Comparison of ENCODE assay signal across 20 cellular contexts in the genomic region with DNA sequence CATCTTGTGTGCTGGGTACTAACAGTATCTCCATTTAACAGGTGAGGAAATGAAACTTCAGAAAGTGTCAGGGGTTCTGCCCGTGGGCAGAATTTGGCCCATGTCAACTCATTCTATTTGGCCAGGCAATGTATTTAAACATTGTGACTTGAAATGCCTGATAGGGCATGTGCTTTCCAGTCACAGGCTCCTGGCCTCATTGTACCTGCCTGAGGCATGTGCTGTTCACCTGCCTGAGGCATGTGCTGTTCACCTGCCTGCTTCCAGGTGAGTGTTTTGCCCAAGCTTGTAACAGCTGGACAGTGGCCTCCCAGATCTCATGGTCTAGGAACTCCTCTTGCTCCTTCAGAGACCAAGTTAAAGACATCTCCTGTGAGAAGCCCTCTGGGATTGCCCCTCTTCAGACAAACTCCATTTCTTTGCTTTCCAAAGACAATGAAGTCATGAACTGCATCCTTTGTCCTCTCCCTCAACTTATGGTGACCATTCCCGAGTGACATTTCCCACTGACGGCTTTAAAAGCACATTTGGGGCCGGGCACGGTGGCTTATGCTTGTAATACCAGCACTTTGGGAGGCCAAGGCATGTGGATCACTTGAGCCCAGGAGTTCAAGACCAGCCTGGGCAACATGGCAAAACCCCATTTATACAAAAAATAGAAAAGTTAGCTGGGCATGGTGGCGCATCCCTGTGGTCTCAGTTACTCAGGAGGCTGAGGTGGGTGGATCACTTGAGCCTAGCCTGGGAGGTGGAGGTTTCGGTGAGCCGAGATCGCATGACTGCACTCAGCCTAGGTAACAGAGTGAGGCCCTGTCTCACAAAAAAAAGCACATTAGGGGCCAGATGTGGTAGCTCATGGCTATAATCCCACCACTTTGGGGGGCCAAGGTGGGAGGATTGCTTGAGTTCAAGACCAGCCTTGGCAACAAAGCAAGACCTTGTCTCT. TPM values are rescaled to one million over a fixed set of nuclear protein-coding genes. Genes with fewer than 3 reads are reported as not detected.
DNase-seq lines count a peak whose midpoint lies in the region; ATAC-seq and TF ChIP-seq lines count a peak whose summit lies in the region.
"Had no signal": no experiment of that assay in that cellular context is flagged by ENCODE, and none has a peak within 500 bp of the region (broad histone marks: within the 10 kb centered on the region; RNA-seq: fewer than 3 reads in every experiment).

No MANE protein-coding gene starts in this region.

- no peaks in the 10 kb centered on the region for H3K9me3 ChIP-seq in heart left ventricle
- H3K9me3 ChIP-seq: mucosa of descending colon, upper lobe of right lung had no signal

- no peaks in the 10 kb centered on the region for H3K9me3 Mint-ChIP-seq in activated CD4-positive, alpha-beta memory T cell treated with anti-CD3 and anti-CD28 coated beads for 36 hours

- no peak overlapping the region for H3K4me3 ChIP-seq in heart left ventricle
- H3K4me3 ChIP-seq: mucosa of descending colon, upper lobe of right lung had no signal

- intact Hi-C loops in Right ventricle myocardium inferior (cut with DNase I), result no loop called here
- intact Hi-C loops in heart left ventricle (cut with DNase I), result no loop called here
- intact Hi-C loops in activated CD4-positive, alpha-beta memory T cell treated with anti-CD3 and anti-CD28 coated beads for 36 hours (cut with micrococcal nuclease), result no loop called here

- POLR2A ChIA-PET in activated CD4-positive, alpha-beta memory T cell treated with anti-CD3 and anti-CD28 coated beads for 36 hours (lab: Charles Lee), result no interaction called here

- H3K27ac Mint-ChIP-seq in activated CD4-positive, alpha-beta memory T cell treated with anti-CD3 and anti-CD28 coated beads for 36 hours, result peak overlapping the region; percentile 5

- H3K27ac ChIP-seq in heart left ventricle (no peak overlapping the region), foreskin keratinocyte (peak overlapping the region; percentile 59), substantia nigra (ENCODE audit: low read depth, low read length, poor library complexity, severe bottlenecking) (no peak overlapping the region)
- H3K27ac ChIP-seq: KMS-11, upper lobe of right lung had no signal

- H3K4me1 Mint-ChIP-seq in activated CD4-positive, alpha-beta memory T cell treated with anti-CD3 and anti-CD28 coated beads for 36 hours (ENCODE audit: low read depth), result peaks cover 14% of the 10 kb centered on the region

- H3K27me3 ChIP-seq in heart left ventricle (no peaks in the 10 kb centered on the region), foreskin keratinocyte (no peaks in the 10 kb centered on the region)
- H3K27me3 ChIP-seq: upper lobe of right lung had no signal

- no peak for TF ChIP-seq POLR2A in heart left ventricle (IDR thresholded peaks at IDR 0.05)

- no peak overlapping the region for H3K4me3 Mint-ChIP-seq in activated CD4-positive, alpha-beta memory T cell treated with anti-CD3 and anti-CD28 coated beads for 36 hours

- no peaks in the 10 kb centered on the region for H3K27me3 Mint-ChIP-seq in activated CD4-positive, alpha-beta memory T cell treated with anti-CD3 and anti-CD28 coated beads for 36 hours

- ATAC-seq in Right ventricle myocardium inferior (no peak), heart left ventricle (no peak), foreskin keratinocyte (peak; percentile 46), GM21619 (IDR thresholded peaks at IDR 0.05; ENCODE audit: unreplicated experiment) (no peak)
- ATAC-seq: upper lobe of right lung had no signal

- H3K36me3 ChIP-seq in heart left ventricle, result no peaks in the 10 kb centered on the region
- H3K36me3 ChIP-seq: upper lobe of right lung had no signal

- H3K4me1 ChIP-seq in heart left ventricle, result peaks cover 0 to 5% (median 4%) of the 10 kb centered on the region in 12 donors
- peaks cover 48% of the 10 kb centered on the region for H3K4me1 ChIP-seq in foreskin keratinocyte

- TF ChIP-seq CTCF in heart left ventricle (IDR thresholded peaks at IDR 0.05), result no peak
- no peak for TF ChIP-seq CTCF in foreskin keratinocyte (conservative IDR thresholded peaks at IDR 0.05)

- CTCF ChIA-PET in activated CD4-positive, alpha-beta memory T cell treated with anti-CD3 and anti-CD28 coated beads for 36 hours (lab: Charles Lee), result interaction anchor here (1.0 kb wide), 1 partner anchor 85 kb away, joined by 3 read pairs; no protein-coding TSS in a partner anchor

- DNase-seq in Right ventricle myocardium inferior (ENCODE audit: missing footprints) (peak; percentile 51), heart left ventricle (no peak), foreskin keratinocyte (peak; percentile 82 to 90), substantia nigra (lab: John Stamatoyannopoulos, UW) (no peak), NCI-H345 (lab: John Stamatoyannopoulos, UW) (no peak), retina (no peak)
- no peak for DNase-seq in activated CD4-positive, alpha-beta memory T cell treated with anti-CD3 and anti-CD28 coated beads for 36 hours
- DNase-seq: activated CD4-positive, CD25-positive, alpha-beta regulatory T cell; activated CD8-positive, alpha-beta memory T cell treated with anti-CD3 and anti-CD28 coated beads, Interleukin-2, amount 50 U/mL, for 48 hours; central memory CD4-positive, alpha-beta T cell; glutamatergic neuron; HCEC 1CT; mucosa of descending colon; NCI-H1105; NCI-H82; occipital lobe; stimulated activated CD4-positive, alpha-beta T cell treated with anti-CD3 and anti-CD28 coated beads, Interleukin-4, amount 100 ng/mL, for 24 hours; upper lobe of right lung had no signal

- 88 to 92% (median 90%) methylated on average over 9 of the region's 9 CpGs for WGBS in heart left ventricle, 4 donors

- H3K36me3 Mint-ChIP-seq in activated CD4-positive, alpha-beta memory T cell treated with anti-CD3 and anti-CD28 coated beads for 36 hours, result peaks cover 3% of the 10 kb centered on the region

RNA-seq across cellular contexts. Expression of a gene that starts 48.7 kb away (rescaled TPM):
- 1.8 TPM for total RNA-seq in Right ventricle myocardium inferior
- 1 to 10 TPM; 1.7 to 5.1 (median 2.1) TPM for total RNA-seq in heart left ventricle
- 1 to 10 TPM in 1 of 2 donors, under 1 TPM in 1; 0.78 to 1.8 TPM for polyA plus RNA-seq in heart left ventricle
- 10 to 100 TPM; 11.0 to 11.6 TPM for total RNA-seq in activated CD4-positive, alpha-beta memory T cell treated with anti-CD3 and anti-CD28 coated beads for 36 hours
- total RNA-seq in foreskin keratinocyte, result 11.5 and 15.0 TPM in 2 replicates
- polyA plus RNA-seq in foreskin keratinocyte, result 20.6 and 23.5 TPM in 2 replicates

Comparison
In these comparisons a context has a peak if more than half of its experiments do, and no peak if none do; other contexts are left out.
1. DNase-seq: peak in Right ventricle myocardium inferior (single experiment) and foreskin keratinocyte (2 of 2); none in heart left ventricle (0 of 5), activated CD4-positive, alpha-beta memory T cell treated with anti-CD3 and anti-CD28 coated beads for 36 hours (single experiment), substantia nigra (0 of 49), NCI-H345 (single experiment) and retina (single experiment).